In genomic region chr21:37079211-37079824, GRCh38 we compare ENCODE assay signal across 1 cellular context.
TF ChIP-seq lines count a peak whose summit lies in the region.

No MANE protein-coding gene starts in this region.

TF ChIP-seq in GM23338, 12 proteins besides CTCF, POLR2A, EP300 and RAD21 (continued from another document):
- TF ChIP-seq REST (IDR thresholded peaks at IDR 0.05; ENCODE audit: unreplicated experiment), result no peak
- no peak for TF ChIP-seq ZNF462 (CRISPR knock-in tag; IDR thresholded peaks at IDR 0.05)
